Comparison of ENCODE assay signal across 8 cellular contexts in the genomic region with DNA sequence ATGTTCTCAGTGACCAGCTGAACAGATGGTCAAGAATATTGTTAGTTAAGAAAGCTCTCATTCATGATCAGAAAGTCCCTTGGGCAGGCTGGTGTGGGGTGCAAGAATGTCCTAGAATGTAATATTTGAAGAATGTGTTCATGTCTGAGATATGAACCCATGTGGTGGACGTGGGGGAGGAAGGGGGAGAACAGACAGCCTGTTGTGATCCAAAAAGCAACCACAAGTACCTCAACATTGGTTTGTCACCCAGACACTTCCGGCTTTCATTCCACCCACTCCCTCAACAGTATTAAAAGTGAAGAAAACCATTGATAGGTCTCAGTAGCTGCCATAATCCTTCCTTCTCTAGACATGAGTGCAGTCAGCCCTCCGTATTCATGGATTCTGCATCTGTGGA.
DNase-seq lines count a peak whose midpoint lies in the region; ATAC-seq and TF ChIP-seq lines count a peak whose summit lies in the region.

No MANE protein-coding gene starts in this region.

- peak; percentile 27 for DNase-seq in AG09319 (ENCODE audit: extremely low read depth, low read depth)
- peak; percentile 34 to 81 for DNase-seq in HL-60 (ENCODE audit: low read depth in 1 of 2, low spot score in 1 of 2)
- DNase-seq in activated CD8-positive, alpha-beta memory T cell treated with anti-CD3 and anti-CD28 coated beads for 24 hours: peak; percentile 74
- peak; percentile 74 for DNase-seq in glomerular visceral epithelial cell (ENCODE audit: extremely low spot score)
- peak; percentile 72 for DNase-seq in stimulated activated CD8-positive, alpha-beta memory T cell treated with anti-CD3 and anti-CD28 coated beads, Interleukin-4, amount 100 ng/mL, for 48 hours
- DNase-seq in NCI-H1694 treated with DMSO at 0.1 percent for 48 hours (lab: John Stamatoyannopoulos, UW): no peak
- DNase-seq in H4 (ENCODE audit: low spot score): no peak

- ATAC-seq in GM19397 (IDR thresholded peaks at IDR 0.05; ENCODE audit: unreplicated experiment): peak; percentile 93

- H3K27me3 ChIP-seq in HL-60 (ENCODE audit: insufficient read depth, poor library complexity, severe bottlenecking): no peaks in the 10 kb centered on the region

- H3K4me3 ChIP-seq in HL-60 (replicated peaks; ENCODE audit: insufficient read depth, low read length): no peak overlapping the region

- no peak for TF ChIP-seq CTCF in AG09319 (IDR thresholded peaks at IDR 0.05; ENCODE audit: low read depth, low read length)
- no peak for TF ChIP-seq CTCF in HL-60 (IDR thresholded peaks at IDR 0.05; ENCODE audit: insufficient read depth, low read length)

- H3K27ac ChIP-seq in HL-60 (replicated peaks): no peak overlapping the region

Comparison
In these comparisons a context has a peak if more than half of its experiments do, and no peak if none do; other contexts are left out.
1. DNase-seq: peak in AG09319 (single experiment), HL-60 (2 of 2), activated CD8-positive, alpha-beta memory T cell treated with anti-CD3 and anti-CD28 coated beads for 24 hours (single experiment), glomerular visceral epithelial cell (single experiment) and stimulated activated CD8-positive, alpha-beta memory T cell treated with anti-CD3 and anti-CD28 coated beads, Interleukin-4, amount 100 ng/mL, for 48 hours (single experiment); none in NCI-H1694 treated with DMSO at 0.1 percent for 48 hours (single experiment) and H4 (single experiment).